21 cellular contexts compared by ENCODE assay signal in genomic region chr6:16031278-16031981, GRCh38.
"Had no signal": no experiment of that assay in that cellular context is flagged by ENCODE, and none has a peak within 500 bp of the region (broad histone marks: within the 10 kb centered on the region; RNA-seq: fewer than 3 reads in every experiment).

No MANE protein-coding gene starts in this region.

- H3K4me1 ChIP-seq: colonic mucosa, right atrium auricular region, transverse colon, vagina had no signal

- H3K9me3 ChIP-seq: colonic mucosa, transverse colon, vagina had no signal

- H3K27ac ChIP-seq: colonic mucosa, right atrium auricular region, skin epidermis, transverse colon, vagina had no signal

- H3K27me3 ChIP-seq: colonic mucosa, right atrium auricular region, transverse colon, vagina had no signal

- H3K4me3 ChIP-seq: colonic mucosa, right atrium auricular region, skin epidermis, transverse colon, vagina had no signal

- H3K36me3 ChIP-seq: colonic mucosa, right atrium auricular region, transverse colon, vagina had no signal

- ATAC-seq: activated CD8-positive, alpha-beta T cell treated with anti-CD3 and anti-CD28 coated beads for 36 hours; activated naive CD4-positive, alpha-beta T cell treated with anti-CD3 and anti-CD28 coated beads, Interleukin-2, amount 50 U/mL, for 72 hours; activated T-cell treated with anti-CD3 and anti-CD28 coated beads, Interleukin-2, amount 50 U/mL, for 4 hours; esophagus mucosa; natural killer cell; WTC11 had no signal

- DNase-seq: activated CD4-positive, alpha-beta T cell treated with anti-CD3 and anti-CD28 coated beads for 48 hours; activated CD8-positive, alpha-beta T cell treated with anti-CD3 and anti-CD28 coated beads for 36 hours; activated effector memory CD4-positive, alpha-beta T cell treated with anti-CD3 and anti-CD28 coated beads, Interleukin-2, amount 50 U/mL, for 16 hours; activated T-cell treated with anti-CD3 and anti-CD28 coated beads, Interleukin-2, amount 50 U/mL, for 4 hours; amniotic stem cell; central memory CD4-positive, alpha-beta T cell; colonic mucosa; mesenchymal stem cell; natural killer cell; stimulated activated CD4-positive, alpha-beta T cell treated with anti-CD3 and anti-CD28 coated beads, Interleukin-4, amount 100 ng/mL, for 24 hours; stimulated activated CD8-positive, alpha-beta memory T cell treated with anti-CD3 and anti-CD28 coated beads, Interleukin-4, amount 100 ng/mL, for 48 hours; stimulated activated naive CD4-positive, alpha-beta T cell treated with Interleukin-2 at 50 U/mL for 16 hours; substantia nigra; T-helper 9 cell; transverse colon had no signal
